Comparison of ENCODE assay signal across 8 cellular contexts in the genomic region with DNA sequence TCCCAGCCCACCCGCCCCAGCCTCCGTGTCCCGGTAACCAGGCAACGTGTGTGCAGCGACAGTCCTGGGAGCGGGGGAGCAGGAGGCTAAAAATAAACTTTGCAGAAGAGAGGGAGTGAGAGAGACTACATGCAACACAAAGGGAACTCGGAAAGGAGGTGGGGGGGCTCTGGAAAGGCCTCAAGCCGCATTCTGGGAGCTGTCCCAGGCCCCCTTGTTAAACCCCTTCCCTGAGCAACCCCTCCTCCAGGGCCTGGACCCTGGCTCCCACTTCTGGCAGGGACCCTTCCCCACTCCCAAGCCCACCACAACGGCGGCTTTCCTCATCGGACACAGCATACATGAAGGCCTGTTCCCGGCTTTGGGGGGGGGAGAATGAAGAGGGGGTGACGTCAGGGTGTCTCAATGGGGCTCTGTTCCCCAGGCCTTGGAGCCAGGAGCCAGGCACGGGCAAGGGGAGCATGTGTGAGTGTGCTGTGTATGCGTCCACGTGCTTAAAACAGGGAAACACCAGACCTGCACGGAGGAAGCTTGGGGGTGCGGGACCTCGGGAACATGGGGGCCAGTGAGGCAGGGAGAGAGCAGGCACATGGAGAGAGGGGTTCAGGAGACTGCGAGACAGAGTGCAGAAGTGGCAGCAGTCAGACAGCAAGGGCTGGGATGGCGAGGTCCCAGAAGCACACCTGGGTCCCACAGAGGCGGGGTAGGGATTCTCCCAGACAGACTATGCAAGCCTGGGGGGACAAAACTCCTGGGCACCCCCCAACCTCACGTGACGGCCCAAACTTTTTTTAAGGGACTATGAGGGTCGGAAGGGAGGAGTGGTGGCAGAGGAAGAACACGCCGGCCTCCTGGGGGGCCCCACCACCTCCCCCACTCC. TPM values are rescaled to one million over a fixed set of nuclear protein-coding genes. Genes with fewer than 3 reads are reported as not detected.
A peak's percentile ranks its signal among the peaks of the same experiment; 100 is the strongest.
DNase-seq lines count a peak whose midpoint lies in the region; ATAC-seq and TF ChIP-seq lines count a peak whose summit lies in the region.

No MANE protein-coding gene starts in this region.

- peaks cover 13% of the 10 kb centered on the region for H3K36me3 Mint-ChIP-seq in activated naive CD4-positive, alpha-beta T cell treated with anti-CD3 and anti-CD28 coated beads, Interleukin-2, amount 10 ng/mL, durations not matched to agents 7 days and 5 days
- peaks cover 4% of the 10 kb centered on the region for H3K36me3 Mint-ChIP-seq in activated CD4-positive, alpha-beta memory T cell treated with anti-CD3 and anti-CD28 coated beads, Interleukin-2, amount 10 ng/mL, durations not matched to agents 7 days and 5 days (ENCODE audit: low read depth)

- CTCF ChIA-PET in activated naive CD4-positive, alpha-beta T cell treated with anti-CD3 and anti-CD28 coated beads, Interleukin-2, amount 10 ng/mL, durations not matched to agents 7 days and 5 days (lab: Charles Lee) = interaction anchor here (1.6 to 3.3 kb wide), 2 partner anchors 10 to 27 kb away, joined by 4 to 18 read pairs; partner anchors contain the start of gene GSK3A
- CTCF ChIA-PET in activated CD4-positive, alpha-beta memory T cell treated with anti-CD3 and anti-CD28 coated beads, Interleukin-2, amount 10 ng/mL, durations not matched to agents 7 days and 5 days (lab: Charles Lee) = interaction anchor here (0.9 to 2.8 kb wide), 3 partner anchors 7 to 27 kb away, joined by 3 to 11 read pairs (median 4); no protein-coding TSS in a partner anchor

- H2AFZ ChIP-seq in neuron (ENCODE audit: low read depth, low read length) = no peak overlapping the region

- H3K9me3 Mint-ChIP-seq in activated naive CD4-positive, alpha-beta T cell treated with anti-CD3 and anti-CD28 coated beads, Interleukin-2, amount 10 ng/mL, durations not matched to agents 7 days and 5 days = no peaks in the 10 kb centered on the region
- no peaks in the 10 kb centered on the region for H3K9me3 Mint-ChIP-seq in activated CD4-positive, alpha-beta memory T cell treated with anti-CD3 and anti-CD28 coated beads, Interleukin-2, amount 10 ng/mL, durations not matched to agents 7 days and 5 days

- no peaks in the 10 kb centered on the region for H3K9me3 ChIP-seq in neuron (ENCODE audit: low read length)

- peaks cover 15% of the 10 kb centered on the region for H3K36me3 ChIP-seq in neuron (ENCODE audit: insufficient read depth, low read length)

- H3K27ac ChIP-seq in foreskin keratinocyte = peak overlapping the region; percentile 76

- peaks cover 41% of the 10 kb centered on the region for H3K4me1 Mint-ChIP-seq in activated naive CD4-positive, alpha-beta T cell treated with anti-CD3 and anti-CD28 coated beads, Interleukin-2, amount 10 ng/mL, durations not matched to agents 7 days and 5 days
- peaks cover 36% of the 10 kb centered on the region for H3K4me1 Mint-ChIP-seq in activated CD4-positive, alpha-beta memory T cell treated with anti-CD3 and anti-CD28 coated beads, Interleukin-2, amount 10 ng/mL, durations not matched to agents 7 days and 5 days

- peak overlapping the region; percentile 94 for H3K27ac Mint-ChIP-seq in activated naive CD4-positive, alpha-beta T cell treated with anti-CD3 and anti-CD28 coated beads, Interleukin-2, amount 10 ng/mL, durations not matched to agents 7 days and 5 days
- peak overlapping the region; percentile 73 for H3K27ac Mint-ChIP-seq in activated CD4-positive, alpha-beta memory T cell treated with anti-CD3 and anti-CD28 coated beads, Interleukin-2, amount 10 ng/mL, durations not matched to agents 7 days and 5 days

- ATAC-seq in foreskin keratinocyte (peak; percentile 46), GM18511 (IDR thresholded peaks at IDR 0.05; ENCODE audit: unreplicated experiment) (no peak), GM21723 (IDR thresholded peaks at IDR 0.05; ENCODE audit: unreplicated experiment) (no peak)

- no peak for TF ChIP-seq CTCF in foreskin keratinocyte (conservative IDR thresholded peaks at IDR 0.05)

- peak overlapping the region; percentile 62 for H3K4me3 ChIP-seq in neuron (ENCODE audit: low read length)

- peaks cover 23% of the 10 kb centered on the region for H3K27me3 Mint-ChIP-seq in activated naive CD4-positive, alpha-beta T cell treated with anti-CD3 and anti-CD28 coated beads, Interleukin-2, amount 10 ng/mL, durations not matched to agents 7 days and 5 days
- peaks cover 11% of the 10 kb centered on the region for H3K27me3 Mint-ChIP-seq in activated CD4-positive, alpha-beta memory T cell treated with anti-CD3 and anti-CD28 coated beads, Interleukin-2, amount 10 ng/mL, durations not matched to agents 7 days and 5 days

- H3K4me1 ChIP-seq in foreskin keratinocyte (no peaks in the 10 kb centered on the region), neuron (ENCODE audit: insufficient read depth, low read length) (peaks cover 32% of the 10 kb centered on the region)

- no peaks in the 10 kb centered on the region for H3K27me3 ChIP-seq in foreskin keratinocyte
- H3K27me3 ChIP-seq in neuron (ENCODE audit: insufficient read depth, low read length) = no peaks in the 10 kb centered on the region

- DNase-seq in activated naive CD4-positive, alpha-beta T cell treated with anti-CD3 and anti-CD28 coated beads, Interleukin-2, amount 10 ng/mL, durations not matched to agents 7 days and 5 days = no peak
- DNase-seq in activated naive CD4-positive, alpha-beta T cell (lab: John Stamatoyannopoulos, UW) = no peak
- no peak for DNase-seq in activated CD4-positive, alpha-beta memory T cell treated with anti-CD3 and anti-CD28 coated beads, Interleukin-2, amount 10 ng/mL, durations not matched to agents 7 days and 5 days
- peak in 1 of 2 donors; percentile 58 for DNase-seq in foreskin keratinocyte
- no peak for DNase-seq in NCI-H2029 (lab: John Stamatoyannopoulos, UW)

- POLR2A ChIA-PET in activated CD4-positive, alpha-beta memory T cell treated with anti-CD3 and anti-CD28 coated beads, Interleukin-2, amount 10 ng/mL, durations not matched to agents 7 days and 5 days (lab: Charles Lee) = interaction anchor here (0.7 to 3.3 kb wide), 6 partner anchors 8 to 53 kb away, joined by 3 to 22 read pairs (median 4); partner anchors contain the start of gene CIC

- H3K4me3 Mint-ChIP-seq in activated naive CD4-positive, alpha-beta T cell treated with anti-CD3 and anti-CD28 coated beads, Interleukin-2, amount 10 ng/mL, durations not matched to agents 7 days and 5 days = peak overlapping the region; percentile 87
- H3K4me3 Mint-ChIP-seq in activated CD4-positive, alpha-beta memory T cell treated with anti-CD3 and anti-CD28 coated beads, Interleukin-2, amount 10 ng/mL, durations not matched to agents 7 days and 5 days = peak overlapping the region; percentile 80

RNA-seq across cellular contexts. Expression of gene ERF, which starts 2.3 kb away (rescaled TPM):
- 10 to 100 TPM; 46.9 to 52.6 TPM for total RNA-seq in activated CD4-positive, alpha-beta memory T cell treated with anti-CD3 and anti-CD28 coated beads, Interleukin-2, amount 10 ng/mL, durations not matched to agents 7 days and 5 days
- total RNA-seq in foreskin keratinocyte = 83.9 and 91.9 TPM in 2 replicates
- polyA plus RNA-seq in foreskin keratinocyte = 87.6 and 96.7 TPM in 2 replicates

RNA-seq across cellular contexts. Expression of gene GSK3A, which starts 10.2 kb away (rescaled TPM):
- total RNA-seq in activated CD4-positive, alpha-beta memory T cell treated with anti-CD3 and anti-CD28 coated beads, Interleukin-2, amount 10 ng/mL, durations not matched to agents 7 days and 5 days = 10 to 100 TPM; 48.9 to 50.7 TPM
- 37.2 and 42.6 TPM in 2 replicates for total RNA-seq in foreskin keratinocyte
- polyA plus RNA-seq in foreskin keratinocyte = 66.2 and 69.5 TPM in 2 replicates

RNA-seq across cellular contexts. Expression of gene CIC, which starts 16.4 kb away (rescaled TPM):
- total RNA-seq in activated CD4-positive, alpha-beta memory T cell treated with anti-CD3 and anti-CD28 coated beads, Interleukin-2, amount 10 ng/mL, durations not matched to agents 7 days and 5 days = 10 to 100 TPM; 86.5 to 88.8 TPM
- total RNA-seq in foreskin keratinocyte = 37.4 and 40.7 TPM in 2 replicates
- 32.2 and 36.1 TPM in 2 replicates for polyA plus RNA-seq in foreskin keratinocyte

RNA-seq across cellular contexts. Expression of gene ZNF526, which starts 32.5 kb away (rescaled TPM):
- total RNA-seq in activated CD4-positive, alpha-beta memory T cell treated with anti-CD3 and anti-CD28 coated beads, Interleukin-2, amount 10 ng/mL, durations not matched to agents 7 days and 5 days = 10 to 100 TPM; 21.5 to 21.7 TPM
- total RNA-seq in foreskin keratinocyte = 13.5 and 15.1 TPM in 2 replicates
- polyA plus RNA-seq in foreskin keratinocyte = 7.2 and 7.5 TPM in 2 replicates

RNA-seq across cellular contexts. Expression of gene DEDD2, which starts 35.1 kb away (rescaled TPM):
- total RNA-seq in activated CD4-positive, alpha-beta memory T cell treated with anti-CD3 and anti-CD28 coated beads, Interleukin-2, amount 10 ng/mL, durations not matched to agents 7 days and 5 days = 10 to 100 TPM; 54.1 to 59.8 TPM
- total RNA-seq in foreskin keratinocyte = 33.2 and 35.1 TPM in 2 replicates
- polyA plus RNA-seq in foreskin keratinocyte = 35.4 and 40.6 TPM in 2 replicates
